ENCODE assay signal across 9 cellular contexts in genomic region chr6:32974541-32975308, GRCh38. TPM values are rescaled to one million over a fixed set of nuclear protein-coding genes. Genes with fewer than 3 reads are reported as not detected.
DNase-seq lines count a peak whose midpoint lies in the region; ATAC-seq, FAIRE-seq and TF ChIP-seq lines count a peak whose summit lies in the region.
"Had no signal": no experiment of that assay in that cellular context is flagged by ENCODE, and none has a peak within 500 bp of the region (broad histone marks: within the 10 kb centered on the region; RNA-seq: fewer than 3 reads in every experiment).

No MANE protein-coding gene starts in this region.

- TF ChIP-seq RAD21 in K562 (CRISPR knock-in tag; conservative IDR thresholded peaks at IDR 0.05 in 1 of 2, IDR thresholded peaks at IDR 0.05 in 1 of 2) = no peak

- H3K4me1 Mint-ChIP-seq in mesothelial cell of epicardium = peaks cover 36% of the 10 kb centered on the region

- H3K27me3 ChIP-seq in K562 (ENCODE audit: control insufficient read depth in 2 of 2, insufficient read depth in 2 of 2, low read length in 2 of 2) = no peaks in the 10 kb centered on the region

- FAIRE-seq in K562 (lab: Jason Lieb, UNC) = no peak

- H4K20me1 ChIP-seq in K562 (replicated peaks; ENCODE audit: control insufficient read depth, insufficient read depth, low read length) = peaks cover 68% of the 10 kb centered on the region

- peaks cover 52% of the 10 kb centered on the region for H3K36me3 Mint-ChIP-seq in mesothelial cell of epicardium

- in situ Hi-C loops in K562 (cut with MboI) = loop anchor here (25.0 kb wide), 1 partner anchor 1437 kb away; the partner anchor contains the start of genes ATP6V1G2, DDX39B, MCCD1 and NFKBIL1

- no peaks in the 10 kb centered on the region for H3K9me3 Mint-ChIP-seq in mesothelial cell of epicardium

- peak overlapping the region; percentile 70 for H3K4me3 ChIP-seq in K562

- TF ChIP-seq POLR2A in K562 (conservative IDR thresholded peaks at IDR 0.05) = peak; percentile 44

- no peak for ATAC-seq in K562
- ATAC-seq in GM21528 (IDR thresholded peaks at IDR 0.05; ENCODE audit: low FRiP score, unreplicated experiment) = no peak
- no peak for ATAC-seq in GM18907 (IDR thresholded peaks at IDR 0.05; ENCODE audit: unreplicated experiment)
- no peak for ATAC-seq in HG03354 (IDR thresholded peaks at IDR 0.05; ENCODE audit: poor library complexity, severe bottlenecking, unreplicated experiment)

- H3K27ac ChIP-seq in 22Rv1 = peak overlapping the region; percentile 100
- no peak overlapping the region; the same call in 2 of the 3 replicates for H3K27ac ChIP-seq in K562 (ENCODE audit: extremely low read depth, low read depth, low read length)

- DNase-seq in HEK293T (ENCODE audit: extremely low spot score) (no peak), K562 (ENCODE audit: extremely low read depth in 1 of 4, low spot score in 3 of 4) (no peak), mesothelial cell of epicardium (ENCODE audit: low spot score in 2 of 2, unreplicated experiment in 2 of 2) (no peak), COLO829 (ENCODE audit: low spot score) (no peak)
- DNase-seq: stimulated activated CD4-positive, alpha-beta T cell treated with anti-CD3 and anti-CD28 coated beads, Interleukin-12 subunit alpha, Interleukin-12 subunit beta, amount 100 ng/mL, for 4 hours had no signal

- peaks cover 88% of the 10 kb centered on the region for H3K79me2 ChIP-seq in K562 (ENCODE audit: control insufficient read depth, insufficient read depth, low read length)

- H3K9me3 ChIP-seq in K562 (replicated peaks; ENCODE audit: control insufficient read depth, insufficient read depth, low read depth, low read length) = no peaks in the 10 kb centered on the region

- CTCF ChIA-PET in HEK293T (lab: Yijun Ruan, JAX) = interaction anchor here (2.2 kb wide), 1 partner anchor 10 kb away, joined by 19 read pairs; no protein-coding TSS in a partner anchor
- CTCF ChIA-PET in K562 (lab: Yijun Ruan, JAX; ENCODE audit: low intra/inter-chr PET ratio) = no interaction called here

- H3K4me2 ChIP-seq in K562 (ENCODE audit: insufficient read depth, low read length) = peak overlapping the region; percentile 92

- TF ChIP-seq EP300 in K562 (IDR thresholded peaks at IDR 0.05; ENCODE audit: low read length) = no peak

- peaks cover 82% of the 10 kb centered on the region for H3K36me3 ChIP-seq in K562 (ENCODE audit: control insufficient read depth, insufficient read depth, low read length)

- peak overlapping the region; percentile 91 for H3K4me3 Mint-ChIP-seq in mesothelial cell of epicardium

- BruUV-seq in K562 (replicated peaks; lab: Mats Ljungman, UMichigan) = no TSS peak

- TF ChIP-seq CTCF in 22Rv1 (IDR thresholded peaks at IDR 0.05) (no peak), K562 (IDR thresholded peaks at IDR 0.05 in 2 of 3, conservative IDR thresholded peaks at IDR 0.05 in 1 of 3; ENCODE audit: insufficient read depth in 2 of 3, low read depth in 1 of 3, low read length in 3 of 3) (no peak), mesothelial cell of epicardium (IDR thresholded peaks at IDR 0.05; ENCODE audit: unreplicated experiment) (no peak)

- intact Hi-C loops in K562 (cut with micrococcal nuclease) = loop anchor here (5.0 kb wide), 1 partner anchor 777 kb away; no protein-coding TSS in a partner anchor

- WGBS in K562 (ENCODE audit: insufficient coverage, low coverage, missing lambda C conversion rate) = 9% methylated on average over 14 of the region's 14 CpGs

- no peaks in the 10 kb centered on the region for H3K27me3 Mint-ChIP-seq in mesothelial cell of epicardium (ENCODE audit: low read depth)

- peaks cover 14% of the 10 kb centered on the region in 2 experiments; a peak in 4 of 5 replicates for H3K4me1 ChIP-seq in K562 (replicated peaks in 1 of 2; ENCODE audit: control insufficient read depth in 2 of 2, insufficient read depth in 2 of 2, low read length in 2 of 2)

- POLR2A ChIA-PET in HEK293T (lab: Yijun Ruan, JAX) (interaction anchor here (5.4 to 10.4 kb wide), 4 partner anchors 7 to 81 kb away, joined by 113 to 369 read pairs (median 187); partner anchors contain the start of genes HLA-DMA and HLA-DMB), K562 (lab: Yijun Ruan, JAX) (interaction anchor here (0.6 to 13.4 kb wide), 23 partner anchors 9 to 1147 kb away, joined by 3 to 384 read pairs (median 4); partner anchors contain the start of genes B3GALT4, HLA-DMA, HSPA1B and PSMB9)

- no peak overlapping the region for H2AFZ ChIP-seq in K562 (ENCODE audit: low read depth, low read length)

- peak overlapping the region; percentile 100 for H3K27ac Mint-ChIP-seq in mesothelial cell of epicardium

- H3K9me1 ChIP-seq in K562 (ENCODE audit: control insufficient read depth, insufficient read depth, low read length) = peaks cover 22% of the 10 kb centered on the region

- H3K9ac ChIP-seq in K562 (ENCODE audit: insufficient read depth in 1 of 2, low read depth in 2 of 2, low read length in 2 of 2) = peak overlapping the region; percentile 75 to 90

RNA-seq across cellular contexts. Expression of gene BRD2, which starts 6.3 kb away (rescaled TPM):
- 729 and 883 TPM in 2 replicates for total RNA-seq in K562 (2011; cell fraction: chromatin; rRNA removed; ENCODE audit: low replicate concordance)
- total RNA-seq in K562 (2011; cell fraction: nucleolus; rRNA removed) = 319 and 374 TPM in 2 replicates
- 421 and 486 TPM in 2 replicates for total RNA-seq in K562 (2011; cell fraction: nucleoplasm; rRNA removed)
- total RNA-seq in K562 (2014; rRNA removed) (133 and 136 TPM in 2 replicates), K562 (2014; rRNA removed; fragmentation: Illumina TruSeq; extraction: Trizol) (135 and 136 TPM in 2 replicates), K562 (2015; rRNA removed; fragmentation: Illumina TruSeq; extraction: Trizol) (185 and 186 TPM in 2 replicates), K562 (2021) (173 and 181 TPM in 2 replicates), mesothelial cell of epicardium (235 to 261 TPM (median 246 TPM) in 3 replicates)
- polyA plus RNA-seq in K562 (2011; rRNA removed) (189 and 242 TPM in 2 replicates), K562 (2014; fragmentation: Illumina TruSeq; extraction: Trizol) (211 and 252 TPM in 2 replicates), K562 (2014; fragmentation: Nextera tagmentation; extraction: Ambion mirVana) (100 to 1,000 TPM in 1 of 2 experiments, 10 to 100 TPM in 1; 19.0 to 113 TPM), K562 (2014; rRNA removed) (192 and 194 TPM in 2 replicates)
- polyA plus RNA-seq in K562 (2011; cell fraction: cytosol; rRNA removed) = 99.8 and 136 TPM in 2 replicates
- 407 and 463 TPM in 2 replicates for polyA plus RNA-seq in K562 (2011; cell fraction: nucleus; rRNA removed)
- 164 and 174 TPM in 2 replicates for polyA plus RNA-seq in K562 (2012)
- 117 and 145 TPM in 2 replicates for polyA minus RNA-seq in K562 (2011; rRNA and poly(A)+ RNA removed)
- 73.6 and 84.6 TPM in 2 replicates for polyA minus RNA-seq in K562 (2011; cell fraction: cytosol; rRNA and poly(A)+ RNA removed)
- 153 and 260 TPM in 2 replicates for polyA minus RNA-seq in K562 (2011; cell fraction: nucleus; rRNA and poly(A)+ RNA removed)

RNA-seq across cellular contexts. Expression of gene HLA-DMA, which starts 21.8 kb away (rescaled TPM):
- 0.55 and 0.81 TPM in 2 replicates for total RNA-seq in K562 (2011; cell fraction: chromatin; rRNA removed; ENCODE audit: low replicate concordance)
- 0.83 and 0.92 TPM in 2 replicates for total RNA-seq in K562 (2011; cell fraction: nucleolus; rRNA removed)
- 2.4 and 2.9 TPM in 2 replicates for total RNA-seq in K562 (2011; cell fraction: nucleoplasm; rRNA removed)
- total RNA-seq in K562 (2014; rRNA removed) (0.23 and 0.33 TPM in 2 replicates), K562 (2014; rRNA removed; fragmentation: Illumina TruSeq; extraction: Trizol) (0.29 and 0.51 TPM in 2 replicates), K562 (2015; rRNA removed; fragmentation: Illumina TruSeq; extraction: Trizol) (0.58 and 0.60 TPM in 2 replicates), K562 (2021) (0.47 and 0.75 TPM in 2 replicates), mesothelial cell of epicardium (1.7 to 2.1 TPM (median 2.0 TPM) in 3 replicates)
- polyA plus RNA-seq in K562 (2011; rRNA removed) (0.13 and 0.28 TPM in 2 replicates), K562 (2014; fragmentation: Illumina TruSeq; extraction: Trizol) (0.50 and 0.83 TPM in 2 replicates), K562 (2014; fragmentation: Nextera tagmentation; extraction: Ambion mirVana) (under 1 TPM; 0.18 to 0.78 TPM), K562 (2014; rRNA removed) (0.48 and 1.7 TPM in 2 replicates)
- 0.56 and 0.73 TPM in 2 replicates for polyA plus RNA-seq in K562 (2011; cell fraction: cytosol; rRNA removed)
- 2.3 TPM in 2 replicates for polyA plus RNA-seq in K562 (2011; cell fraction: nucleus; rRNA removed)
- 0.76 and 1.1 TPM in 2 replicates for polyA plus RNA-seq in K562 (2012)
- 0.25 and 0.39 TPM in 2 replicates for polyA minus RNA-seq in K562 (2011; rRNA and poly(A)+ RNA removed)
- polyA minus RNA-seq in K562 (2011; cell fraction: cytosol; rRNA and poly(A)+ RNA removed) = not detected in 2 replicates
- polyA minus RNA-seq in K562 (2011; cell fraction: nucleus; rRNA and poly(A)+ RNA removed) = 1.8 and 2.3 TPM in 2 replicates

RNA-seq across cellular contexts. Expression of gene HLA-DMB, which starts 33.9 kb away (rescaled TPM):
- total RNA-seq in K562 (2011; cell fraction: chromatin; rRNA removed; ENCODE audit: low replicate concordance) = not detected in 2 replicates
- total RNA-seq in K562 (2011; cell fraction: nucleolus; rRNA removed) = not detected in 2 replicates
- not detected in 2 replicates for total RNA-seq in K562 (2011; cell fraction: nucleoplasm; rRNA removed)
- not detected in 2 replicates for total RNA-seq in K562 (2014; rRNA removed)
- not detected in 2 replicates for total RNA-seq in K562 (2014; rRNA removed; fragmentation: Illumina TruSeq; extraction: Trizol)
- total RNA-seq in K562 (2015; rRNA removed; fragmentation: Illumina TruSeq; extraction: Trizol) = not detected in 2 replicates
- 0.18 and 0.38 TPM in 2 replicates for total RNA-seq in K562 (2021)
- not detected in 2 replicates for polyA plus RNA-seq in K562 (2011; rRNA removed)
- not detected in 2 replicates for polyA plus RNA-seq in K562 (2011; cell fraction: cytosol; rRNA removed)
- not detected in 2 replicates for polyA plus RNA-seq in K562 (2011; cell fraction: nucleus; rRNA removed)
- polyA plus RNA-seq in K562 (2012) = not detected in 2 replicates
- not detected in 2 replicates for polyA plus RNA-seq in K562 (2014; fragmentation: Illumina TruSeq; extraction: Trizol)
- polyA plus RNA-seq in K562 (2014; fragmentation: Nextera tagmentation; extraction: Ambion mirVana) = not detected
- 0.03 TPM in 1 of 2 replicates, not detected in the other for polyA plus RNA-seq in K562 (2014; rRNA removed)
- not detected in 2 replicates for polyA minus RNA-seq in K562 (2011; rRNA and poly(A)+ RNA removed)
- polyA minus RNA-seq in K562 (2011; cell fraction: cytosol; rRNA and poly(A)+ RNA removed) = not detected in 2 replicates
- not detected in 2 replicates for polyA minus RNA-seq in K562 (2011; cell fraction: nucleus; rRNA and poly(A)+ RNA removed)
- not detected in 3 replicates for total RNA-seq in mesothelial cell of epicardium

RNA-seq across cellular contexts. Expression of gene HLA-DOA, which starts 34.7 kb away (rescaled TPM):
- total RNA-seq in K562 (2011; cell fraction: chromatin; rRNA removed; ENCODE audit: low replicate concordance) = not detected in 2 replicates
- total RNA-seq in K562 (2011; cell fraction: nucleolus; rRNA removed) = not detected in 2 replicates
- total RNA-seq in K562 (2011; cell fraction: nucleoplasm; rRNA removed) = not detected in 2 replicates
- total RNA-seq in K562 (2014; rRNA removed) = not detected in 2 replicates
- total RNA-seq in K562 (2014; rRNA removed; fragmentation: Illumina TruSeq; extraction: Trizol) = not detected in 2 replicates
- total RNA-seq in K562 (2015; rRNA removed; fragmentation: Illumina TruSeq; extraction: Trizol) = not detected in 2 replicates
- 0.07 TPM in 1 of 2 replicates, not detected in the other for total RNA-seq in K562 (2021)
- not detected in 2 replicates for polyA plus RNA-seq in K562 (2011; rRNA removed)
- polyA plus RNA-seq in K562 (2011; cell fraction: cytosol; rRNA removed) = not detected in 2 replicates
- polyA plus RNA-seq in K562 (2011; cell fraction: nucleus; rRNA removed) = not detected in 2 replicates
- not detected in 2 replicates for polyA plus RNA-seq in K562 (2012)
- polyA plus RNA-seq in K562 (2014; fragmentation: Illumina TruSeq; extraction: Trizol) = not detected in 2 replicates
- polyA plus RNA-seq in K562 (2014; fragmentation: Nextera tagmentation; extraction: Ambion mirVana) = not detected
- polyA plus RNA-seq in K562 (2014; rRNA removed) = not detected in 2 replicates
- polyA minus RNA-seq in K562 (2011; rRNA and poly(A)+ RNA removed) = not detected in 2 replicates
- not detected in 2 replicates for polyA minus RNA-seq in K562 (2011; cell fraction: cytosol; rRNA and poly(A)+ RNA removed)
- polyA minus RNA-seq in K562 (2011; cell fraction: nucleus; rRNA and poly(A)+ RNA removed) = not detected in 2 replicates
- total RNA-seq in mesothelial cell of epicardium = 4.8 to 6.1 TPM (median 5.8 TPM) in 3 replicates
